1 cellular context compared by ENCODE assay signal in the genomic region with DNA sequence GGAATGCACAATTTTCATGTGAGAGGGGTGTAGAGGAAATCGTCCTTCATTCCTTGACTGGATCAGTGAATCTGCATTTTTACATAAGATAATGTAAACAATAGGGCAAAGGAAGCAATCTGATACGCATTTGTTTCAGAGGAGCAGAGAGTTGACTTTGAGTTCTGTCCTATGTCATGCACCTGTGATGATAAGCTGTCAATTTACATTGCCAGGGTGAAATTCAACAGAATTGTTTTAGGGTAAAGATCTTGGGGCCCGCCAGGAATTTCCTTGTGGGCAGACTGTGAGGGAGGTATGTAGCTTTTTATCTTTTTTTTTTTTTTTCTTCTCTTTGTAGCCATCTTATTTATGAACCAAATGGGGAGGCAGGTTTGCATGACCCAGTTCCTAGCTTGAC.
TF ChIP-seq lines count a peak whose summit lies in the region.

No MANE protein-coding gene starts in this region.

TF ChIP-seq in H1, 55 proteins besides CTCF, POLR2A, EP300 and RAD21:
- 0 out of 4 replicates have a peak, but pooled peaks of 1 of the 2 experiments have one; percentile 28 for TF ChIP-seq SIN3A (conservative IDR thresholded peaks at IDR 0.05 in 1 of 2, IDR thresholded peaks at IDR 0.05 in 1 of 2; ENCODE audit: low read depth in 1 of 2, low read length in 2 of 2)
- TF ChIP-seq TAF7 (optimal IDR thresholded peaks at IDR 0.05; ENCODE audit: borderline replicate concordance, low read depth, low read length) = no peak
